30 cellular contexts compared by ENCODE assay signal in the genomic region with DNA sequence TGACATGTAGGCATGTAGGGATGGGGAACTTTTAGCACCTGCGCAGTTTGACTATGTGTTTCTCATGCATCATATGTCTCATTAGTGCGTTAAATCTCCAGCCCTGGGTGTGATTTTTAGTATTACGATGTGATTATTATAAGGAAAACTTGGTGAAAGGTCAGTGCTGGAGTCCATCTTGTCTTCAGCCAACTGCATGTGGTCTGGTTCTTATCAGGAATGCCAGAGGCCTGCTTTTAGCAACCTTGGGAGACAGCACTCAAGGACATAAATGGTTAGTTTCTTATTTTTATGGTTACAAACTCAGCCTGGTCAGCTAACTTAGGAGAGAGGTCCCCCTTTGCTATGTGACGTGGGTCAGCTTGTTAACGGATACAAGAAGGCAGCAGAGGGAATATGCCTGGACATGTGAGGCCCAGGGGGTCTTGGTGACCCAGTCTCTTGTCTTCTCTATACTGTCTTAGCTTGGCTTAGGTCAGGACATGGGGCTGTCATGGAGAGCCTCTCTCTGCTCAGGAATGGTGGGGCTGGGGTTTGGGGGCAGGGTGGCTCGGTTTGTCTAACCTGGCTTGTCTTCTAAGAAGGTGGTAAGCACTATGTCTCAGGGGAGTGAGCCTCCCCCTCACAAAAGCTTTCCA. TPM values are rescaled to one million over a fixed set of nuclear protein-coding genes. Genes with fewer than 3 reads are reported as not detected.
DNase-seq lines count a peak whose midpoint lies in the region; ATAC-seq and TF ChIP-seq lines count a peak whose summit lies in the region.
"Had no signal": no experiment of that assay in that cellular context is flagged by ENCODE, and none has a peak within 500 bp of the region (broad histone marks: within the 10 kb centered on the region; RNA-seq: fewer than 3 reads in every experiment).

No MANE protein-coding gene starts in this region.

- H3K4me2 ChIP-seq in IMR-90 (ENCODE audit: low read depth, low read length) (no peak overlapping the region), smooth muscle cell (peak overlapping the region; percentile 54)
- H3K4me2 ChIP-seq: BLaER1 treated with 17β-estradiol and CSF1 and Interleukin-3, amounts not matched to agents 10 nM and 100 nM had no signal

- H3K4me1 ChIP-seq in IMR-90 (ENCODE audit: control insufficient read depth, insufficient read depth, low read length) (peaks cover 20% of the 10 kb centered on the region), ascending aorta (peaks cover 6 to 55% of the 10 kb centered on the region in 2 donors), mesodermal cell (ENCODE audit: control insufficient read depth, insufficient read depth, low read length, poor library complexity, severe bottlenecking) (peaks cover 28% of the 10 kb centered on the region), smooth muscle cell (ENCODE audit: low read depth) (peaks cover 4% of the 10 kb centered on the region), foreskin keratinocyte (no peaks in the 10 kb centered on the region)

- H3K4me1 Mint-ChIP-seq in naive thymus-derived CD8-positive, alpha-beta T cell: peaks cover 0 to 5% (median 2%) of the 10 kb centered on the region in 4 donors
- H3K4me1 Mint-ChIP-seq: T-cell had no signal

- H2BK120ac ChIP-seq in IMR-90 (ENCODE audit: low read depth, low read length): peak overlapping the region; percentile 80

- H3K9me3 ChIP-seq in IMR-90 (ENCODE audit: control insufficient read depth, insufficient read depth, low read length) (no peaks in the 10 kb centered on the region), ascending aorta (no peaks in the 10 kb centered on the region), mesodermal cell (ENCODE audit: control insufficient read depth, low read length) (no peaks in the 10 kb centered on the region), smooth muscle cell (replicated peaks; ENCODE audit: low read depth) (no peaks in the 10 kb centered on the region)
- H3K9me3 ChIP-seq: BLaER1 treated with 17β-estradiol and CSF1 and Interleukin-3, amounts not matched to agents 10 nM and 100 nM; SJSA1; upper lobe of right lung had no signal

- H2AFZ ChIP-seq in IMR-90 (replicated peaks; ENCODE audit: low read length, poor library complexity) (peak overlapping the region; percentile 72), smooth muscle cell (ENCODE audit: low read depth) (no peak overlapping the region)

- no peak overlapping the region for H3K23ac ChIP-seq in IMR-90 (ENCODE audit: low read depth, low read length)

- TF ChIP-seq CTCF in IMR-90 (conservative IDR thresholded peaks at IDR 0.05; ENCODE audit: low read depth, low read length) (no peak), ascending aorta (IDR thresholded peaks at IDR 0.05) (no peak), smooth muscle cell (IDR thresholded peaks at IDR 0.05; ENCODE audit: borderline replicate concordance, insufficient read depth, poor library complexity, severe bottlenecking) (no peak), foreskin keratinocyte (conservative IDR thresholded peaks at IDR 0.05) (no peak)

- H4K91ac ChIP-seq in IMR-90 (ENCODE audit: insufficient read depth, low read depth, low read length): peak overlapping the region; percentile 74

- peak overlapping the region; percentile 82 for H3K4ac ChIP-seq in IMR-90 (ENCODE audit: low read depth, low read length)

- no peaks in the 10 kb centered on the region for H3K36me3 Mint-ChIP-seq in naive thymus-derived CD8-positive, alpha-beta T cell

- TF ChIP-seq RAD21 in IMR-90 (IDR thresholded peaks at IDR 0.05; ENCODE audit: low read length): no peak

- no peaks in the 10 kb centered on the region for H3K27me3 Mint-ChIP-seq in naive thymus-derived CD8-positive, alpha-beta T cell
- H3K27me3 Mint-ChIP-seq: activated naive CD8-positive, alpha-beta T cell; T-cell had no signal

- no peak overlapping the region for H3K27ac Mint-ChIP-seq in naive thymus-derived CD8-positive, alpha-beta T cell
- H3K27ac Mint-ChIP-seq: activated naive CD8-positive, alpha-beta T cell; T-cell had no signal

- peak overlapping the region; percentile 32; the same call in 1 of the 2 replicates for H4K5ac ChIP-seq in IMR-90 (ENCODE audit: low read depth, low read length)

- peaks cover 7% of the 10 kb centered on the region; the same call in 1 of the 2 replicates for H3K36me3 ChIP-seq in IMR-90 (ENCODE audit: control insufficient read depth, insufficient read depth, low read length)
- peaks cover 5% of the 10 kb centered on the region in 2 donors for H3K36me3 ChIP-seq in ascending aorta
- H3K36me3 ChIP-seq in mesodermal cell (ENCODE audit: control insufficient read depth, insufficient read depth, low read length): peaks cover under 1% of the 10 kb centered on the region
- H3K36me3 ChIP-seq in smooth muscle cell (ENCODE audit: low read depth): no peaks in the 10 kb centered on the region
- H3K36me3 ChIP-seq: SJSA1 had no signal

- CTCF ChIA-PET in IMR-90 (lab: Yijun Ruan, JAX): no interaction called here

- H3K9ac ChIP-seq in IMR-90 (ENCODE audit: low read depth, low read length) (no peak overlapping the region), smooth muscle cell (ENCODE audit: low read depth) (no peak overlapping the region)
- H3K9ac ChIP-seq: BLaER1 treated with 17β-estradiol and CSF1 and Interleukin-3, amounts not matched to agents 10 nM and 100 nM had no signal

- no peak overlapping the region for H3K4me3 ChIP-seq in IMR-90 (ENCODE audit: insufficient read depth, low read depth, low read length)
- no peak overlapping the region for H3K4me3 ChIP-seq in ascending aorta
- H3K4me3 ChIP-seq in mesodermal cell (ENCODE audit: extremely low read depth, insufficient read depth, low read length, poor library complexity, severe bottlenecking): no peak overlapping the region
- H3K4me3 ChIP-seq in smooth muscle cell: no peak overlapping the region
- H3K4me3 ChIP-seq: BLaER1 treated with 17β-estradiol and CSF1 and Interleukin-3, amounts not matched to agents 10 nM and 100 nM; SJSA1; upper lobe of right lung had no signal

- no peaks in the 10 kb centered on the region for H3K27me3 ChIP-seq in IMR-90 (ENCODE audit: control insufficient read depth, insufficient read depth, low read length)
- no peaks in the 10 kb centered on the region for H3K27me3 ChIP-seq in ascending aorta
- H3K27me3 ChIP-seq in smooth muscle cell (ENCODE audit: low read depth): no peaks in the 10 kb centered on the region
- H3K27me3 ChIP-seq in foreskin keratinocyte: no peaks in the 10 kb centered on the region
- H3K27me3 ChIP-seq: BLaER1 treated with 17β-estradiol and CSF1 and Interleukin-3, amounts not matched to agents 10 nM and 100 nM; SJSA1; upper lobe of right lung had no signal

- no peak for TF ChIP-seq POLR2A in IMR-90 (IDR thresholded peaks at IDR 0.05; ENCODE audit: low read depth, low read length)

- no peaks in the 10 kb centered on the region for H3K9me3 Mint-ChIP-seq in naive thymus-derived CD8-positive, alpha-beta T cell
- H3K9me3 Mint-ChIP-seq: T-cell had no signal

- H3K9me1 ChIP-seq in IMR-90 (ENCODE audit: insufficient read depth, low read length): peaks cover 26% of the 10 kb centered on the region

- 90% methylated on average over 3 of the region's 6 CpGs; no CpG with 5 or more reads in 1 of the 2 experiments for WGBS in IMR-90 (ENCODE audit: extremely low coverage in 2 of 2, insufficient read length in 1 of 2), 2 experiments
- WGBS in mesodermal cell (ENCODE audit: insufficient coverage in 2 of 2), 2 experiments: 95 to 96% methylated on average over 5 of the region's 6 CpGs
- 56% methylated on average over 6 of the region's 6 CpGs for WGBS in smooth muscle cell (ENCODE audit: low lambda C conversion rate)

- H3F3A ChIP-seq in smooth muscle cell (ENCODE audit: low read depth): peaks cover 3% of the 10 kb centered on the region

- no peak for ATAC-seq in IMR-90 (ENCODE audit: low read depth)
- no peak for ATAC-seq in naive thymus-derived CD8-positive, alpha-beta T cell
- no peak for ATAC-seq in foreskin keratinocyte
- ATAC-seq: esophagus mucosa, T-cell, upper lobe of right lung had no signal

- in situ Hi-C loops in IMR-90 (cut with MboI; ENCODE audit: low sequenced_read_pairs): no loop called here

- peak overlapping the region in 1 of 2 experiments; percentile 40; a peak in 2 of 4 replicates for H4K8ac ChIP-seq in IMR-90 (ENCODE audit: low read depth in 2 of 2, low read length in 2 of 2)

- H3K79me1 ChIP-seq in IMR-90 (ENCODE audit: low read depth in 1 of 2, low read length in 2 of 2): peaks cover 0 to 20% of the 10 kb centered on the region in 2 experiments; a peak in 2 of 4 replicates

- POLR2A ChIA-PET in IMR-90 (lab: Charles Lee; ENCODE audit: unreplicated experiment): no interaction called here
- POLR2A ChIA-PET in naive thymus-derived CD8-positive, alpha-beta T cell (lab: Charles Lee): no interaction called here

- no peaks in the 10 kb centered on the region for H3K79me2 ChIP-seq in smooth muscle cell (ENCODE audit: low read depth)

- no peaks in the 10 kb centered on the region for H4K20me1 ChIP-seq in IMR-90 (ENCODE audit: insufficient read depth, low read length)
- no peaks in the 10 kb centered on the region for H4K20me1 ChIP-seq in smooth muscle cell (ENCODE audit: low read depth)
- H4K20me1 ChIP-seq: BLaER1 treated with 17β-estradiol and CSF1 and Interleukin-3, amounts not matched to agents 10 nM and 100 nM had no signal

- dilution Hi-C loops in IMR-90 (cut with HindIII; ENCODE audit: low sequenced_read_pairs, unreplicated experiment): no loop called here

- H3K56ac ChIP-seq in IMR-90 (ENCODE audit: extremely low read depth, insufficient read depth, low read length): no peak overlapping the region

- H3K27ac ChIP-seq in IMR-90 (ENCODE audit: insufficient read depth, low read length) (no peak overlapping the region), ascending aorta (peak overlapping the region; percentile 96), mesodermal cell (ENCODE audit: low read depth, low read length, severe bottlenecking) (peak overlapping the region; percentile 74), smooth muscle cell (ENCODE audit: low read depth) (peak overlapping the region; percentile 56), foreskin keratinocyte (no peak overlapping the region)
- H3K27ac ChIP-seq: BLaER1 treated with 17β-estradiol and CSF1 and Interleukin-3, amounts not matched to agents 10 nM and 100 nM; SJSA1; upper lobe of right lung had no signal

- H2AK5ac ChIP-seq in IMR-90 (ENCODE audit: low read depth, low read length): peak overlapping the region; percentile 70; the same call in 1 of the 2 replicates

- H2BK20ac ChIP-seq in IMR-90 (ENCODE audit: low read depth, low read length): peak overlapping the region; percentile 81; the same call in 1 of the 2 replicates

- no TSS peak for BruUV-seq in IMR-90 (replicated peaks; lab: Mats Ljungman, UMichigan)

- peak overlapping the region; percentile 48; the same call in 1 of the 3 replicates for H2BK15ac ChIP-seq in IMR-90 (ENCODE audit: low read depth, low read length)

- H3K4me3 Mint-ChIP-seq in naive thymus-derived CD8-positive, alpha-beta T cell: no peak overlapping the region
- H3K4me3 Mint-ChIP-seq: activated naive CD8-positive, alpha-beta T cell; T-cell had no signal

- no peak overlapping the region for H2BK5ac ChIP-seq in IMR-90 (ENCODE audit: low read depth, low read length, poor library complexity, severe bottlenecking)

- H3K18ac ChIP-seq in IMR-90 (ENCODE audit: low read depth, low read length): peak overlapping the region; percentile 63; the same call in 1 of the 2 replicates

- DNase-seq in IMR-90 (no peak), ascending aorta (ENCODE audit: low spot score in 2 of 2) (no peak), smooth muscle cell (lab: John Stamatoyannopoulos, UW; ENCODE audit: unreplicated experiment) (no peak), NCI-H2171 (lab: John Stamatoyannopoulos, UW) (no peak), foreskin keratinocyte (no peak)
- no peak for DNase-seq in activated naive CD4-positive, alpha-beta T cell treated with Interleukin-2 at 50 U/mL for 16 hours
- DNase-seq in naive thymus-derived CD8-positive, alpha-beta T cell: no peak
- DNase-seq: activated CD4-positive, alpha-beta T cell treated with anti-CD3 and anti-CD28 coated beads for 48 hours; activated CD8-positive, alpha-beta memory T cell treated with anti-CD3 and anti-CD28 coated beads for 24 hours; activated effector memory CD4-positive, alpha-beta T cell treated with Interleukin-2 at 50 U/mL for 16 hours; aorta; Calu3; central memory CD4-positive, alpha-beta T cell; dermis blood vessel endothelial cell; DMS79; foreskin melanocyte; hippocampal formation; NCI-H146; NCI-H2107; NCI-H446 treated with DMSO at 0.1 percent for 48 hours; NCI-H774; stimulated activated CD4-positive, alpha-beta T cell treated with anti-CD3 and anti-CD28 coated beads, Interleukin-15, amount 100 ng/mL, for 24 hours; stimulated activated CD4-positive, alpha-beta T cell treated with anti-CD3 and anti-CD28 coated beads, Interleukin-4, amount 100 ng/mL, for 4 hours; T-cell; upper lobe of right lung had no signal

- intact Hi-C loops in IMR-90 (cut with micrococcal nuclease): no loop called here
- intact Hi-C loops in ascending aorta (cut with DNase I): loop anchor here (5.0 to 10.0 kb wide), 3 partner anchors 145 to 398 kb away; a partner anchor contains a TSS

- peak overlapping the region; percentile 78 for H2AK9ac ChIP-seq in IMR-90 (replicated peaks; ENCODE audit: low read depth, low read length, poor library complexity)

- H3K14ac ChIP-seq in IMR-90 (replicated peaks; ENCODE audit: low read depth, low read length): peak overlapping the region; percentile 52; the same call in 1 of the 2 replicates

RNA-seq across cellular contexts. Expression of a gene that starts 21.5 kb away (rescaled TPM):
- total RNA-seq in IMR-90 (2012; rRNA removed) (12.2 and 12.5 TPM in 2 replicates), ascending aorta (30.7 TPM), smooth muscle cell (18.5 and 23.5 TPM in 2 replicates), foreskin keratinocyte (6.1 and 6.7 TPM in 2 replicates)
- polyA plus RNA-seq in IMR-90 (2012; rRNA removed) (12.2 TPM in 2 replicates), smooth muscle cell (4.9 and 6.6 TPM in 2 replicates), foreskin keratinocyte (3.8 and 3.9 TPM in 2 replicates)
- polyA plus RNA-seq in IMR-90 (2012; cell fraction: cytosol; rRNA removed): 7.1 and 14.7 TPM in 2 replicates
- 7.7 and 13.5 TPM in 2 replicates for polyA plus RNA-seq in IMR-90 (2012; cell fraction: nucleus; rRNA removed; ENCODE audit: low replicate concordance)
- polyA plus RNA-seq in mesodermal cell (2013, experiment 1 of 2): 7.9 TPM
- 7.5 TPM for polyA plus RNA-seq in mesodermal cell (2013, experiment 2 of 2)
- total RNA-seq in naive thymus-derived CD8-positive, alpha-beta T cell: 1 to 10 TPM; 5.1 to 6.1 TPM
- 1 to 10 TPM in 1 of 3 donors, under 1 TPM in 2; 0.08 to 2.5 (median 0.94) TPM for polyA plus RNA-seq in naive thymus-derived CD8-positive, alpha-beta T cell

RNA-seq across cellular contexts. Expression of a gene that starts 21.8 kb away (rescaled TPM):
- total RNA-seq in IMR-90 (2012; rRNA removed) (2.2 and 2.7 TPM in 2 replicates), ascending aorta (34.0 TPM), smooth muscle cell (9.5 and 10.5 TPM in 2 replicates), foreskin keratinocyte (5.2 and 6.1 TPM in 2 replicates)
- polyA plus RNA-seq in IMR-90 (2012; rRNA removed) (10.4 and 11.3 TPM in 2 replicates), smooth muscle cell (4.5 and 7.3 TPM in 2 replicates), foreskin keratinocyte (3.3 and 3.7 TPM in 2 replicates)
- polyA plus RNA-seq in IMR-90 (2012; cell fraction: cytosol; rRNA removed): 6.7 and 7.5 TPM in 2 replicates
- 34.8 and 58.2 TPM in 2 replicates for polyA plus RNA-seq in IMR-90 (2012; cell fraction: nucleus; rRNA removed; ENCODE audit: low replicate concordance)
- 11.7 TPM for polyA plus RNA-seq in mesodermal cell (2013, experiment 1 of 2)
- polyA plus RNA-seq in mesodermal cell (2013, experiment 2 of 2): 10.7 TPM
- total RNA-seq in naive thymus-derived CD8-positive, alpha-beta T cell: 10 to 100 TPM; 11.4 to 12.4 TPM
- polyA plus RNA-seq in naive thymus-derived CD8-positive, alpha-beta T cell: 1 to 10 TPM in 2 of 3 donors, under 1 TPM in 1; 0.76 to 1.5 (median 1.5) TPM

RNA-seq across cellular contexts. Expression of a gene that starts 27.5 kb away (rescaled TPM):
- total RNA-seq in IMR-90 (2012; rRNA removed) (27.8 and 53.0 TPM in 2 replicates), ascending aorta (27.0 TPM), smooth muscle cell (68.3 and 103 TPM in 2 replicates), foreskin keratinocyte (46.6 and 46.8 TPM in 2 replicates)
- polyA plus RNA-seq in IMR-90 (2012; rRNA removed) (28.2 and 31.8 TPM in 2 replicates), smooth muscle cell (62.0 and 66.4 TPM in 2 replicates), foreskin keratinocyte (41.8 and 45.1 TPM in 2 replicates)
- polyA plus RNA-seq in IMR-90 (2012; cell fraction: cytosol; rRNA removed): 14.0 and 21.5 TPM in 2 replicates
- polyA plus RNA-seq in IMR-90 (2012; cell fraction: nucleus; rRNA removed; ENCODE audit: low replicate concordance): 10.9 and 36.2 TPM in 2 replicates
- 50.5 TPM for polyA plus RNA-seq in mesodermal cell (2013, experiment 1 of 2)
- 51.4 TPM for polyA plus RNA-seq in mesodermal cell (2013, experiment 2 of 2)
- total RNA-seq in naive thymus-derived CD8-positive, alpha-beta T cell: 10 to 100 TPM; 37.4 to 40.3 TPM
- 10 to 100 TPM; 54.6 to 65.0 (median 64.4) TPM for polyA plus RNA-seq in naive thymus-derived CD8-positive, alpha-beta T cell

Comparison
In these comparisons a context has a peak if more than half of its experiments do, and no peak if none do; other contexts are left out.
1. H3K27ac ChIP-seq: peak in ascending aorta (2 of 2), mesodermal cell (single experiment) and smooth muscle cell (single experiment); none in IMR-90 (single experiment) and foreskin keratinocyte (single experiment).